Comparison of ENCODE assay signal across 9 cellular contexts in the genomic region with DNA sequence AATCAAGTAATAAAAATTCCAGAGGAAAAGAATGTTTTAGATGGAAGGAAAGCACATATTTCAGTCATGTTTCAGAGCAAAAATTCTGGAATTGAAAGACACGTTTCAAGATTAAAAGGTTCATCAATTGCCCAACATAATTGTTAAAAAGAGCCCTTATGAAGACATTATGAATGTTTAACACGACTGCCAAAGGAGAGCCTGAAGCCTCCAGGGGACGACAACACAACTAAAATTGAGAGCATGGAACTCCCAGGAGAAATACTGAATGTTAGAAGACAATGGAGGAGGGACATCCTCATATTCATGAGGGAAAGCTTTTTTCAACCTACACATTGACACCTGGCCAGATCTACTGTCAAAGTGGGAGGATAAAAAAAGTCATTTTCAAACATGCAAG. TPM values are rescaled to one million over a fixed set of nuclear protein-coding genes. Genes with fewer than 3 reads are reported as not detected.
DNase-seq lines count a peak whose midpoint lies in the region; ATAC-seq, FAIRE-seq and TF ChIP-seq lines count a peak whose summit lies in the region.
"Had no signal": no experiment of that assay in that cellular context is flagged by ENCODE, and none has a peak within 500 bp of the region (broad histone marks: within the 10 kb centered on the region; RNA-seq: fewer than 3 reads in every experiment).

No MANE protein-coding gene starts in this region.

- no peak overlapping the region for H2AFZ ChIP-seq in GM23248
- no peak overlapping the region for H2AFZ ChIP-seq in HepG2 (ENCODE audit: low read length)

- H3K27me3 ChIP-seq in BJ (ENCODE audit: control insufficient read depth, insufficient read depth, low read length) (no peaks in the 10 kb centered on the region), GM23248 (replicated peaks; ENCODE audit: insufficient read depth) (no peaks in the 10 kb centered on the region), HepG2 (ENCODE audit: control insufficient read depth in 1 of 2, insufficient read depth in 2 of 2, low read length in 2 of 2) (no peaks in the 10 kb centered on the region)

- CTCF ChIA-PET in BJ (lab: Yijun Ruan, JAX) (interaction anchor here (1.1 to 6.3 kb wide), 3 partner anchors 9 to 308 kb away, joined by 4 to 39 read pairs (median 4); no protein-coding TSS in a partner anchor), RWPE1 (lab: Yijun Ruan, JAX) (interaction anchor here (0.6 to 1.1 kb wide), 2 partner anchors 16 to 182 kb away, joined by 3 read pairs; no protein-coding TSS in a partner anchor), HepG2 (lab: Yijun Ruan, JAX; ENCODE audit: low intra/inter-chr PET ratio, low total read pairs) (interaction anchor here (1.5 to 1.6 kb wide), 2 partner anchors 68 to 189 kb away, joined by 8 to 23 read pairs; no protein-coding TSS in a partner anchor)

- WGBS in GM23248 (ENCODE audit: low coverage in 1 of 2, low lambda C conversion rate in 2 of 2, missing lambda C conversion rate in 2 of 2), 2 experiments = 2% methylated on average over 3 of the region's 3 CpGs
- 1% methylated on average over 3 of the region's 3 CpGs for WGBS in HepG2 (ENCODE audit: low lambda C conversion rate)

- H3K9ac ChIP-seq in GM23248 (no peak overlapping the region), HepG2 (ENCODE audit: insufficient read depth, low read depth, low read length) (no peak overlapping the region)

- no peak for TF ChIP-seq EP300 in HepG2 (IDR thresholded peaks at IDR 0.05; ENCODE audit: low read depth in 2 of 2, low read length in 2 of 2)
- TF ChIP-seq EP300 in HepG2 (CRISPR knock-in tag; IDR thresholded peaks at IDR 0.05; ENCODE audit: borderline replicate concordance) = no peak

- in situ Hi-C loops in GM23248 (cut with MboI) (no loop called here), HepG2 (cut with HindIII; ENCODE audit: extremely low pct_ligation_motif_present, low pct_unique_long_range_greater_than_20kb) (no loop called here)

- peak; percentile 82 for ATAC-seq in HepG2
- no peak for ATAC-seq in GM18870 (IDR thresholded peaks at IDR 0.05; ENCODE audit: unreplicated experiment)

- H3F3A ChIP-seq in GM23248 (ENCODE audit: insufficient read depth) = no peaks in the 10 kb centered on the region

- POLR2A ChIA-PET in BJ (lab: Charles Lee) = no interaction called here
- POLR2A ChIA-PET in RWPE1 (lab: Yijun Ruan, JAX; ENCODE audit: low non-redundant PET) = no interaction called here
- POLR2A ChIA-PET in HepG2 (lab: Yijun Ruan, JAX) = no interaction called here

- H3K27ac ChIP-seq in GM23248 = no peak overlapping the region
- H3K27ac ChIP-seq in RWPE1 = no peak overlapping the region
- H3K27ac ChIP-seq in HepG2 (ENCODE audit: extremely low read length, insufficient read depth, low read length) = no peak overlapping the region
- H3K27ac ChIP-seq: epithelial cell of prostate had no signal

- BruUV-seq in HepG2 (replicated peaks; lab: Mats Ljungman, UMichigan) = no TSS peak

- H3K79me2 ChIP-seq in GM23248 (ENCODE audit: insufficient read depth) (no peaks in the 10 kb centered on the region), HepG2 (ENCODE audit: insufficient read depth, low read length) (no peaks in the 10 kb centered on the region)

- H3K9me2 ChIP-seq in GM23248 (ENCODE audit: insufficient read depth) = no peaks in the 10 kb centered on the region

- H3K4me3 ChIP-seq in BJ (ENCODE audit: low read depth, low read length) (no peak overlapping the region), GM23248 (no peak overlapping the region), HepG2 (replicated peaks in 1 of 3; ENCODE audit: insufficient read depth in 1 of 3, low read depth in 2 of 3, low read length in 3 of 3) (no peak overlapping the region)

- intact Hi-C loops in HepG2 (cut with micrococcal nuclease; ENCODE audit: unreplicated experiment) = no loop called here

- no peaks in the 10 kb centered on the region for H3K36me3 ChIP-seq in BJ (ENCODE audit: control insufficient read depth, insufficient read depth, low read length)
- H3K36me3 ChIP-seq in GM23248 (ENCODE audit: low read depth) = no peaks in the 10 kb centered on the region
- no peaks in the 10 kb centered on the region for H3K36me3 ChIP-seq in HepG2 (replicated peaks in 1 of 2; ENCODE audit: control insufficient read depth in 1 of 2, insufficient read depth in 2 of 2, low read length in 2 of 2)

- no peaks in the 10 kb centered on the region for H3K4me1 ChIP-seq in GM23248 (ENCODE audit: insufficient read depth)
- no peaks in the 10 kb centered on the region for H3K4me1 ChIP-seq in HepG2 (ENCODE audit: insufficient read depth, low read length)

- FAIRE-seq in HepG2 (lab: Jason Lieb, UNC) = no peak

- no peaks in the 10 kb centered on the region for H4K20me1 ChIP-seq in GM23248 (ENCODE audit: insufficient read depth)
- H4K20me1 ChIP-seq in HepG2 (ENCODE audit: insufficient read depth, low read length) = no peaks in the 10 kb centered on the region

- no peak for TF ChIP-seq RAD21 in HepG2 (CRISPR knock-in tag; IDR thresholded peaks at IDR 0.05)

- TF ChIP-seq CTCF in BJ (IDR thresholded peaks at IDR 0.05; ENCODE audit: insufficient read depth, low read depth, low read length) (peak; percentile 73), RWPE1 (conservative IDR thresholded peaks at IDR 0.05; ENCODE audit: low read depth) (peak; percentile 57), HepG2 (CRISPR knock-in tag; IDR thresholded peaks at IDR 0.05) (peak; percentile 64)

- H3K4me2 ChIP-seq in GM23248 (ENCODE audit: unreplicated experiment) (no peak overlapping the region), HepG2 (ENCODE audit: low read depth, low read length) (no peak overlapping the region)

- no peak for TF ChIP-seq POLR2A in HepG2 (IDR thresholded peaks at IDR 0.05; ENCODE audit: insufficient read depth in 1 of 2, low read depth in 2 of 2, low read length in 2 of 2)

- DNase-seq in BJ (ENCODE audit: low read depth) = no peak
- DNase-seq in GM23248 = peak; percentile 76
- DNase-seq in RWPE1 (ENCODE audit: low spot score) = no peak
- peak; percentile 4 for DNase-seq in amniotic epithelial cell (ENCODE audit: low read depth)
- peak; percentile 52 for DNase-seq in HepG2 (ENCODE audit: low spot score)
- peak; percentile 35 for DNase-seq in stimulated activated naive CD4-positive, alpha-beta T cell treated with Interleukin-2 at 50 U/mL for 16 hours (lab: John Stamatoyannopoulos, UW)
- DNase-seq in OCI-M2 (lab: John Stamatoyannopoulos, UW; ENCODE audit: unreplicated experiment) = no peak

- no peaks in the 10 kb centered on the region for H3K9me3 ChIP-seq in GM23248 (ENCODE audit: low read depth)
- H3K9me3 ChIP-seq in HepG2 (ENCODE audit: low read length) = no peaks in the 10 kb centered on the region

RNA-seq across cellular contexts. Expression of a gene that starts 16.0 kb away (rescaled TPM):
- not detected in 2 replicates for polyA plus RNA-seq in BJ (2011; rRNA removed)
- not detected in 2 replicates for polyA minus RNA-seq in BJ (2011; rRNA and poly(A)+ RNA removed)
- not detected in 2 replicates for total RNA-seq in GM23248 (2014; rRNA removed; shearing (Covaris generic))
- polyA plus RNA-seq in GM23248 (2016; fragmentation: Nextera tagmentation; extraction: Ambion mirVana) = not detected in 2 replicates
- not detected in 2 replicates for total RNA-seq in HepG2 (2016; rRNA removed; fragmentation: Illumina TruSeq; extraction: Trizol)
- total RNA-seq in HepG2 (2016; cell fraction: cytosol; rRNA removed; fragmentation: Illumina TruSeq; extraction: Trizol; ENCODE audit: low read depth) = not detected in 2 replicates
- not detected in 2 replicates for total RNA-seq in HepG2 (2016; cell fraction: insoluble cytoplasmic fraction; rRNA removed; fragmentation: Illumina TruSeq; extraction: Trizol)
- total RNA-seq in HepG2 (2016; cell fraction: membrane; rRNA removed; fragmentation: Illumina TruSeq; extraction: Trizol) = not detected in 2 replicates
- total RNA-seq in HepG2 (2016; cell fraction: nucleus; rRNA removed; fragmentation: Illumina TruSeq; extraction: Trizol) = not detected in 2 replicates
- polyA plus RNA-seq in HepG2 (2011; rRNA removed) = not detected in 2 replicates
- not detected in 2 replicates for polyA plus RNA-seq in HepG2 (2011; cell fraction: cytosol; rRNA removed)
- polyA plus RNA-seq in HepG2 (2011; cell fraction: nucleus; rRNA removed) = not detected in 2 replicates
- polyA plus RNA-seq in HepG2 (2012) = not detected in 2 replicates
- polyA plus RNA-seq in HepG2 (2016; cell fraction: cytosol; fragmentation: Illumina TruSeq; extraction: Trizol; ENCODE audit: low read depth) = not detected in 2 replicates
- not detected in 2 replicates for polyA plus RNA-seq in HepG2 (2016; cell fraction: insoluble cytoplasmic fraction; fragmentation: Illumina TruSeq; extraction: Trizol; ENCODE audit: low read depth)
- not detected in 2 replicates for polyA plus RNA-seq in HepG2 (2016; cell fraction: membrane; fragmentation: Illumina TruSeq; extraction: Trizol; ENCODE audit: low read depth)
- not detected in 2 replicates for polyA plus RNA-seq in HepG2 (2016; cell fraction: nucleus; fragmentation: Illumina TruSeq; extraction: Trizol; ENCODE audit: insufficient read depth, low read depth)
- not detected in 2 replicates for polyA minus RNA-seq in HepG2 (2011; rRNA and poly(A)+ RNA removed; ENCODE audit: low replicate concordance)
- not detected in 2 replicates for polyA minus RNA-seq in HepG2 (2011; cell fraction: cytosol; rRNA and poly(A)+ RNA removed)
- polyA minus RNA-seq in HepG2 (2011; cell fraction: nucleus; rRNA and poly(A)+ RNA removed) = not detected in 2 replicates

RNA-seq across cellular contexts. Expression of a gene that starts 21.4 kb away (rescaled TPM):
- not detected in 2 replicates for polyA plus RNA-seq in BJ (2011; rRNA removed)
- polyA minus RNA-seq in BJ (2011; rRNA and poly(A)+ RNA removed) = not detected in 2 replicates
- not detected in 2 replicates for total RNA-seq in GM23248 (2014; rRNA removed; shearing (Covaris generic))
- polyA plus RNA-seq in GM23248 (2016; fragmentation: Nextera tagmentation; extraction: Ambion mirVana) = not detected in 2 replicates
- not detected in 2 replicates for total RNA-seq in HepG2 (2016; rRNA removed; fragmentation: Illumina TruSeq; extraction: Trizol)
- total RNA-seq in HepG2 (2016; cell fraction: cytosol; rRNA removed; fragmentation: Illumina TruSeq; extraction: Trizol; ENCODE audit: low read depth) = not detected in 2 replicates
- total RNA-seq in HepG2 (2016; cell fraction: insoluble cytoplasmic fraction; rRNA removed; fragmentation: Illumina TruSeq; extraction: Trizol) = not detected in 2 replicates
- total RNA-seq in HepG2 (2016; cell fraction: membrane; rRNA removed; fragmentation: Illumina TruSeq; extraction: Trizol) = not detected in 2 replicates
- total RNA-seq in HepG2 (2016; cell fraction: nucleus; rRNA removed; fragmentation: Illumina TruSeq; extraction: Trizol) = not detected in 2 replicates
- polyA plus RNA-seq in HepG2 (2011; rRNA removed) = not detected in 2 replicates
- not detected in 2 replicates for polyA plus RNA-seq in HepG2 (2011; cell fraction: cytosol; rRNA removed)
- not detected in 2 replicates for polyA plus RNA-seq in HepG2 (2011; cell fraction: nucleus; rRNA removed)
- not detected in 2 replicates for polyA plus RNA-seq in HepG2 (2012)
- not detected in 2 replicates for polyA plus RNA-seq in HepG2 (2016; cell fraction: cytosol; fragmentation: Illumina TruSeq; extraction: Trizol; ENCODE audit: low read depth)
- polyA plus RNA-seq in HepG2 (2016; cell fraction: insoluble cytoplasmic fraction; fragmentation: Illumina TruSeq; extraction: Trizol; ENCODE audit: low read depth) = not detected in 2 replicates
- polyA plus RNA-seq in HepG2 (2016; cell fraction: membrane; fragmentation: Illumina TruSeq; extraction: Trizol; ENCODE audit: low read depth) = not detected in 2 replicates
- not detected in 2 replicates for polyA plus RNA-seq in HepG2 (2016; cell fraction: nucleus; fragmentation: Illumina TruSeq; extraction: Trizol; ENCODE audit: insufficient read depth, low read depth)
- polyA minus RNA-seq in HepG2 (2011; rRNA and poly(A)+ RNA removed; ENCODE audit: low replicate concordance) = not detected in 2 replicates
- not detected in 2 replicates for polyA minus RNA-seq in HepG2 (2011; cell fraction: cytosol; rRNA and poly(A)+ RNA removed)
- not detected in 2 replicates for polyA minus RNA-seq in HepG2 (2011; cell fraction: nucleus; rRNA and poly(A)+ RNA removed)

RNA-seq across cellular contexts. Expression of a gene that starts 26.2 kb away (rescaled TPM):
- polyA plus RNA-seq in BJ (2011; rRNA removed) = not detected in 2 replicates
- polyA minus RNA-seq in BJ (2011; rRNA and poly(A)+ RNA removed) = not detected in 2 replicates
- total RNA-seq in GM23248 (2014; rRNA removed; shearing (Covaris generic)) = not detected in 2 replicates
- not detected in 2 replicates for polyA plus RNA-seq in GM23248 (2016; fragmentation: Nextera tagmentation; extraction: Ambion mirVana)
- total RNA-seq in HepG2 (2016; rRNA removed; fragmentation: Illumina TruSeq; extraction: Trizol) = not detected in 2 replicates
- total RNA-seq in HepG2 (2016; cell fraction: cytosol; rRNA removed; fragmentation: Illumina TruSeq; extraction: Trizol; ENCODE audit: low read depth) = not detected in 2 replicates
- total RNA-seq in HepG2 (2016; cell fraction: insoluble cytoplasmic fraction; rRNA removed; fragmentation: Illumina TruSeq; extraction: Trizol) = not detected in 2 replicates
- total RNA-seq in HepG2 (2016; cell fraction: membrane; rRNA removed; fragmentation: Illumina TruSeq; extraction: Trizol) = not detected in 2 replicates
- not detected in 2 replicates for total RNA-seq in HepG2 (2016; cell fraction: nucleus; rRNA removed; fragmentation: Illumina TruSeq; extraction: Trizol)
- not detected in 2 replicates for polyA plus RNA-seq in HepG2 (2011; rRNA removed)
- not detected in 2 replicates for polyA plus RNA-seq in HepG2 (2011; cell fraction: cytosol; rRNA removed)
- polyA plus RNA-seq in HepG2 (2011; cell fraction: nucleus; rRNA removed) = not detected in 2 replicates
- not detected in 2 replicates for polyA plus RNA-seq in HepG2 (2012)
- polyA plus RNA-seq in HepG2 (2016; cell fraction: cytosol; fragmentation: Illumina TruSeq; extraction: Trizol; ENCODE audit: low read depth) = not detected in 2 replicates
- not detected in 2 replicates for polyA plus RNA-seq in HepG2 (2016; cell fraction: insoluble cytoplasmic fraction; fragmentation: Illumina TruSeq; extraction: Trizol; ENCODE audit: low read depth)
- polyA plus RNA-seq in HepG2 (2016; cell fraction: membrane; fragmentation: Illumina TruSeq; extraction: Trizol; ENCODE audit: low read depth) = not detected in 2 replicates
- polyA plus RNA-seq in HepG2 (2016; cell fraction: nucleus; fragmentation: Illumina TruSeq; extraction: Trizol; ENCODE audit: insufficient read depth, low read depth) = not detected in 2 replicates
- polyA minus RNA-seq in HepG2 (2011; rRNA and poly(A)+ RNA removed; ENCODE audit: low replicate concordance) = not detected in 2 replicates
- polyA minus RNA-seq in HepG2 (2011; cell fraction: cytosol; rRNA and poly(A)+ RNA removed) = not detected in 2 replicates
- polyA minus RNA-seq in HepG2 (2011; cell fraction: nucleus; rRNA and poly(A)+ RNA removed) = not detected in 2 replicates

RNA-seq across cellular contexts. Expression of a gene that starts 36.5 kb away (rescaled TPM):
- polyA plus RNA-seq in BJ (2011; rRNA removed) (not detected in 2 replicates), GM23248 (2016; fragmentation: Nextera tagmentation; extraction: Ambion mirVana) (not detected in 2 replicates), HepG2 (2011; rRNA removed) (not detected in 2 replicates)
- polyA minus RNA-seq in BJ (2011; rRNA and poly(A)+ RNA removed) = not detected in 2 replicates
- total RNA-seq in GM23248 (2014; rRNA removed; shearing (Covaris generic)) = not detected in 2 replicates
- not detected in 2 replicates for total RNA-seq in HepG2 (2016; rRNA removed; fragmentation: Illumina TruSeq; extraction: Trizol)
- total RNA-seq in HepG2 (2016; cell fraction: cytosol; rRNA removed; fragmentation: Illumina TruSeq; extraction: Trizol; ENCODE audit: low read depth) = not detected in 2 replicates
- total RNA-seq in HepG2 (2016; cell fraction: insoluble cytoplasmic fraction; rRNA removed; fragmentation: Illumina TruSeq; extraction: Trizol) = not detected in 2 replicates
- not detected in 2 replicates for total RNA-seq in HepG2 (2016; cell fraction: membrane; rRNA removed; fragmentation: Illumina TruSeq; extraction: Trizol)
- not detected in 2 replicates for total RNA-seq in HepG2 (2016; cell fraction: nucleus; rRNA removed; fragmentation: Illumina TruSeq; extraction: Trizol)
- polyA plus RNA-seq in HepG2 (2011; cell fraction: cytosol; rRNA removed) = not detected in 2 replicates
- polyA plus RNA-seq in HepG2 (2011; cell fraction: nucleus; rRNA removed) = not detected in 2 replicates
- not detected in 2 replicates for polyA plus RNA-seq in HepG2 (2012)
- not detected in 2 replicates for polyA plus RNA-seq in HepG2 (2016; cell fraction: cytosol; fragmentation: Illumina TruSeq; extraction: Trizol; ENCODE audit: low read depth)
- not detected in 2 replicates for polyA plus RNA-seq in HepG2 (2016; cell fraction: insoluble cytoplasmic fraction; fragmentation: Illumina TruSeq; extraction: Trizol; ENCODE audit: low read depth)
- polyA plus RNA-seq in HepG2 (2016; cell fraction: membrane; fragmentation: Illumina TruSeq; extraction: Trizol; ENCODE audit: low read depth) = not detected in 2 replicates
- polyA plus RNA-seq in HepG2 (2016; cell fraction: nucleus; fragmentation: Illumina TruSeq; extraction: Trizol; ENCODE audit: insufficient read depth, low read depth) = not detected in 2 replicates
- polyA minus RNA-seq in HepG2 (2011; rRNA and poly(A)+ RNA removed; ENCODE audit: low replicate concordance) = not detected in 2 replicates
- not detected in 2 replicates for polyA minus RNA-seq in HepG2 (2011; cell fraction: cytosol; rRNA and poly(A)+ RNA removed)
- not detected in 2 replicates for polyA minus RNA-seq in HepG2 (2011; cell fraction: nucleus; rRNA and poly(A)+ RNA removed)

RNA-seq across cellular contexts. Expression of a gene that starts 44.3 kb away (rescaled TPM):
- polyA plus RNA-seq in BJ (2011; rRNA removed) (not detected in 2 replicates), GM23248 (2016; fragmentation: Nextera tagmentation; extraction: Ambion mirVana) (not detected in 2 replicates), HepG2 (2011; rRNA removed) (not detected in 2 replicates)
- not detected in 2 replicates for polyA minus RNA-seq in BJ (2011; rRNA and poly(A)+ RNA removed)
- not detected in 2 replicates for total RNA-seq in GM23248 (2014; rRNA removed; shearing (Covaris generic))
- total RNA-seq in HepG2 (2016; rRNA removed; fragmentation: Illumina TruSeq; extraction: Trizol) = not detected in 2 replicates
- total RNA-seq in HepG2 (2016; cell fraction: cytosol; rRNA removed; fragmentation: Illumina TruSeq; extraction: Trizol; ENCODE audit: low read depth) = not detected in 2 replicates
- not detected in 2 replicates for total RNA-seq in HepG2 (2016; cell fraction: insoluble cytoplasmic fraction; rRNA removed; fragmentation: Illumina TruSeq; extraction: Trizol)
- not detected in 2 replicates for total RNA-seq in HepG2 (2016; cell fraction: membrane; rRNA removed; fragmentation: Illumina TruSeq; extraction: Trizol)
- total RNA-seq in HepG2 (2016; cell fraction: nucleus; rRNA removed; fragmentation: Illumina TruSeq; extraction: Trizol) = not detected in 2 replicates
- not detected in 2 replicates for polyA plus RNA-seq in HepG2 (2011; cell fraction: cytosol; rRNA removed)
- not detected in 2 replicates for polyA plus RNA-seq in HepG2 (2011; cell fraction: nucleus; rRNA removed)
- not detected in 2 replicates for polyA plus RNA-seq in HepG2 (2012)
- not detected in 2 replicates for polyA plus RNA-seq in HepG2 (2016; cell fraction: cytosol; fragmentation: Illumina TruSeq; extraction: Trizol; ENCODE audit: low read depth)
- polyA plus RNA-seq in HepG2 (2016; cell fraction: insoluble cytoplasmic fraction; fragmentation: Illumina TruSeq; extraction: Trizol; ENCODE audit: low read depth) = not detected in 2 replicates
- not detected in 2 replicates for polyA plus RNA-seq in HepG2 (2016; cell fraction: membrane; fragmentation: Illumina TruSeq; extraction: Trizol; ENCODE audit: low read depth)
- polyA plus RNA-seq in HepG2 (2016; cell fraction: nucleus; fragmentation: Illumina TruSeq; extraction: Trizol; ENCODE audit: insufficient read depth, low read depth) = not detected in 2 replicates
- polyA minus RNA-seq in HepG2 (2011; rRNA and poly(A)+ RNA removed; ENCODE audit: low replicate concordance) = not detected in 2 replicates
- polyA minus RNA-seq in HepG2 (2011; cell fraction: cytosol; rRNA and poly(A)+ RNA removed) = not detected in 2 replicates
- not detected in 2 replicates for polyA minus RNA-seq in HepG2 (2011; cell fraction: nucleus; rRNA and poly(A)+ RNA removed)

Comparison
In these comparisons a context has a peak if more than half of its experiments do, and no peak if none do; other contexts are left out.
1. DNase-seq: peak in GM23248 (single experiment), amniotic epithelial cell (single experiment), HepG2 (single experiment) and stimulated activated naive CD4-positive, alpha-beta T cell treated with Interleukin-2 at 50 U/mL for 16 hours (single experiment); none in BJ (single experiment), RWPE1 (single experiment) and OCI-M2 (single experiment).
2. Peak in every context shown above with its lines, with median percentiles within 50 percentile points of each other: CTCF ChIP-seq.